ENCODE assay signal across 16 cellular contexts in genomic region chr15:76169792-76170425, GRCh38.
DNase-seq lines count a peak whose midpoint lies in the region; ATAC-seq, FAIRE-seq and TF ChIP-seq lines count a peak whose summit lies in the region.
"Had no signal": no experiment of that assay in that cellular context is flagged by ENCODE, and none has a peak within 500 bp of the region (broad histone marks: within the 10 kb centered on the region; RNA-seq: fewer than 3 reads in every experiment).

No MANE protein-coding gene starts in this region.

- H3K79me2 ChIP-seq in astrocyte (ENCODE audit: insufficient read depth, low read length) = no peaks in the 10 kb centered on the region

- H3K4me1 ChIP-seq in HEK293 (ENCODE audit: control insufficient read depth, insufficient read depth, low read length) = no peaks in the 10 kb centered on the region
- H3K4me1 ChIP-seq in astrocyte (ENCODE audit: insufficient read depth, low read length) = no peaks in the 10 kb centered on the region
- no peaks in the 10 kb centered on the region for H3K4me1 ChIP-seq in right cardiac atrium (ENCODE audit: control insufficient read depth, insufficient read depth, low read length)
- H3K4me1 ChIP-seq in spleen = peaks cover 0 to 20% (median 10%) of the 10 kb centered on the region in 6 donors
- no peaks in the 10 kb centered on the region for H3K4me1 ChIP-seq in prostate gland (replicated peaks)

- H3K27me3 ChIP-seq in astrocyte (ENCODE audit: insufficient read depth, low read length) (no peaks in the 10 kb centered on the region), right cardiac atrium (ENCODE audit: control insufficient read depth, insufficient read depth) (no peaks in the 10 kb centered on the region), spleen (replicated peaks in 1 of 7) (no peaks in the 10 kb centered on the region), prostate gland (replicated peaks; ENCODE audit: insufficient read depth) (no peaks in the 10 kb centered on the region)

- peak overlapping the region; percentile 75 for H3K27ac Mint-ChIP-seq in astrocyte (ENCODE audit: unreplicated experiment)
- H3K27ac Mint-ChIP-seq: effector memory CD8-positive, alpha-beta T cell; WTC11 had no signal

- ATAC-seq in right cardiac atrium (peak; percentile 40 to 79), HG02678 (IDR thresholded peaks at IDR 0.05; ENCODE audit: unreplicated experiment) (no peak)
- ATAC-seq: effector memory CD8-positive, alpha-beta T cell had no signal

- intact Hi-C loops in right cardiac atrium (cut with DNase I) = no loop called here
- intact Hi-C loops in spleen (cut with DNase I; ENCODE audit: low total_unique reads) = no loop called here
- intact Hi-C loops in prostate gland (cut with DNase I) = no loop called here

- FAIRE-seq in astrocyte (lab: Jason Lieb, UNC) = no peak

- H3K4me1 Mint-ChIP-seq in astrocyte (ENCODE audit: low read depth, unreplicated experiment) = peaks cover 10% of the 10 kb centered on the region

- H3K36me3 ChIP-seq in HEK293 (ENCODE audit: control insufficient read depth in 2 of 2, insufficient read depth in 1 of 2, low read length in 2 of 2) = no peaks in the 10 kb centered on the region
- H3K36me3 ChIP-seq in astrocyte (ENCODE audit: insufficient read depth, low read length) = no peaks in the 10 kb centered on the region
- no peaks in the 10 kb centered on the region for H3K36me3 ChIP-seq in spleen
- H3K36me3 ChIP-seq in prostate gland = no peaks in the 10 kb centered on the region
- H3K36me3 ChIP-seq: thoracic aorta had no signal

- H3K9me3 Mint-ChIP-seq in astrocyte (ENCODE audit: unreplicated experiment) = no peaks in the 10 kb centered on the region
- H3K9me3 Mint-ChIP-seq: central memory CD8-positive, alpha-beta T cell; effector memory CD8-positive, alpha-beta T cell had no signal

- TF ChIP-seq POLR2A in spleen (IDR thresholded peaks at IDR 0.05) (no peak), prostate gland (IDR thresholded peaks at IDR 0.05) (no peak)

- POLR2A ChIA-PET in HEK293 (lab: Yijun Ruan, JAX) = interaction anchor here (1.8 kb wide), 1 partner anchor 20 kb away, joined by 4 read pairs; no protein-coding TSS in a partner anchor

- TF ChIP-seq CTCF in HEK293 (tag by site-specific recombination; IDR thresholded peaks at IDR 0.05) (no peak), astrocyte (IDR thresholded peaks at IDR 0.05; ENCODE audit: insufficient read depth, low read depth, low read length) (no peak), spleen (IDR thresholded peaks at IDR 0.05 in 8 of 11, conservative IDR thresholded peaks at IDR 0.05 in 3 of 11) (no peak), prostate gland (IDR thresholded peaks at IDR 0.05) (no peak)

- H3K27me3 Mint-ChIP-seq in astrocyte (ENCODE audit: low read depth, unreplicated experiment) = peaks cover 21% of the 10 kb centered on the region

- H4K20me1 ChIP-seq in astrocyte (ENCODE audit: insufficient read depth, low read length) = no peaks in the 10 kb centered on the region

- no peaks in the 10 kb centered on the region for H3K9me3 ChIP-seq in HEK293 (ENCODE audit: control insufficient read depth, insufficient read depth, low read depth, low read length)
- no peaks in the 10 kb centered on the region for H3K9me3 ChIP-seq in astrocyte (ENCODE audit: insufficient read depth, low read depth, low read length)
- H3K9me3 ChIP-seq in right cardiac atrium (ENCODE audit: control insufficient read depth, low read length) = no peaks in the 10 kb centered on the region
- H3K9me3 ChIP-seq in spleen = no peaks in the 10 kb centered on the region
- H3K9me3 ChIP-seq in prostate gland = no peaks in the 10 kb centered on the region
- H3K9me3 ChIP-seq: mucosa of descending colon, thoracic aorta had no signal

- CTCF ChIA-PET in HEK293 (lab: Yijun Ruan, JAX) = interaction anchor here (0.5 to 1.8 kb wide), 4 partner anchors 15 to 1365 kb away, joined by 3 to 7 read pairs (median 5); no protein-coding TSS in a partner anchor

- H2AFZ ChIP-seq in astrocyte (ENCODE audit: low read depth, low read length) = no peak overlapping the region

- H3K9ac ChIP-seq in astrocyte (ENCODE audit: low read length) = no peak overlapping the region

- 62% methylated on average over 10 of the region's 10 CpGs for WGBS in right cardiac atrium
- WGBS in spleen, 5 donors = 50 to 72% (median 61%) methylated on average over 10 of the region's 10 CpGs
- 79% methylated on average over 10 of the region's 10 CpGs for WGBS in prostate gland

- 0 out of 2 replicates have a peak overlapping the region, but pooled peaks have one; percentile 10 for H3K27ac ChIP-seq in HEK293 (ENCODE audit: extremely low read depth, low read depth, low read length)
- H3K27ac ChIP-seq in astrocyte (ENCODE audit: low read depth, low read length) = no peak overlapping the region
- no peak overlapping the region for H3K27ac ChIP-seq in right cardiac atrium (ENCODE audit: low read length)
- H3K27ac ChIP-seq in spleen = peak overlapping the region in 7 of 8 donors; percentile 33 to 70 (median 56)
- H3K27ac ChIP-seq in prostate gland = no peak overlapping the region
- H3K27ac ChIP-seq: C4-2B had no signal

- peaks cover 4% of the 10 kb centered on the region for H3K36me3 Mint-ChIP-seq in astrocyte (ENCODE audit: low read depth, unreplicated experiment)
- H3K36me3 Mint-ChIP-seq: WTC11 had no signal

- no peak overlapping the region for H3K4me3 Mint-ChIP-seq in astrocyte (ENCODE audit: unreplicated experiment)
- H3K4me3 Mint-ChIP-seq: central memory CD8-positive, alpha-beta T cell; effector memory CD8-positive, alpha-beta T cell; WTC11 had no signal

- peak; percentile 18 for DNase-seq in astrocyte (ENCODE audit: low read depth)
- peak in 2 of 3 donors; percentile 53 to 71 for DNase-seq in right cardiac atrium
- DNase-seq in spleen = no peak
- no peak for DNase-seq in prostate gland (ENCODE audit: low spot score)
- DNase-seq in stimulated activated CD4-positive, alpha-beta T cell treated with anti-CD3 and anti-CD28 coated beads, Interleukin-1b, Interleukin-23, amount 100 ng/mL, for 48 hours = no peak
- DNase-seq: effector memory CD8-positive, alpha-beta T cell; kidney glomerular epithelial cell; mucosa of descending colon; stimulated activated CD4-positive, alpha-beta T cell treated with anti-CD3 and anti-CD28 coated beads, Interleukin-4, amount 100 ng/mL, for 4 hours; stimulated activated CD8-positive, alpha-beta memory T cell treated with anti-CD3 and anti-CD28 coated beads, Interleukin-4, amount 100 ng/mL, for 48 hours had no signal

- no peak overlapping the region for H3K4me2 ChIP-seq in astrocyte (ENCODE audit: low read length)

- H3K4me3 ChIP-seq in HEK293 (ENCODE audit: low read depth, low read length) = no peak overlapping the region
- no peak overlapping the region for H3K4me3 ChIP-seq in astrocyte (ENCODE audit: insufficient read depth, low read depth, low read length)
- H3K4me3 ChIP-seq in right cardiac atrium (ENCODE audit: low read length) = no peak overlapping the region
- no peak overlapping the region for H3K4me3 ChIP-seq in spleen
- H3K4me3 ChIP-seq in prostate gland = no peak overlapping the region
- H3K4me3 ChIP-seq: mucosa of descending colon, thoracic aorta had no signal

TF ChIP-seq in HEK293, 187 proteins besides CTCF, POLR2A, EP300 and RAD21:
- TF ChIP-seq EGR2 (tag by site-specific recombination; IDR thresholded peaks at IDR 0.05; ENCODE audit: low read depth) = peak; percentile 72
- TF ChIP-seq ZFHX2 (tag by site-specific recombination; conservative IDR thresholded peaks at IDR 0.05) = peak; percentile 55; the same call in 1 of the 2 replicates
- no peak for TF ChIP-seq ZNF280D (tag by site-specific recombination; IDR thresholded peaks at IDR 0.05)
- 0 out of 2 replicates have a peak, but pooled peaks have one; percentile 11 for TF ChIP-seq KLF1 (tag by site-specific recombination; IDR thresholded peaks at IDR 0.05)

Comparison
In these comparisons a context has a peak if more than half of its experiments do, and no peak if none do; other contexts are left out.
1. H3K27ac ChIP-seq: peak in HEK293 (single experiment) and spleen (7 of 8); none in astrocyte (single experiment), right cardiac atrium (single experiment) and prostate gland (0 of 2).
2. DNase-seq: peak in astrocyte (single experiment) and right cardiac atrium (2 of 3); none in spleen (single experiment), prostate gland (single experiment) and stimulated activated CD4-positive, alpha-beta T cell treated with anti-CD3 and anti-CD28 coated beads, Interleukin-1b, Interleukin-23, amount 100 ng/mL, for 48 hours (single experiment).